In genomic region chr14:31968107-31968810, GRCh38 we compare ENCODE assay signal across 1 cellular context.
TF ChIP-seq lines count a peak whose summit lies in the region.

No MANE protein-coding gene starts in this region.

TF ChIP-seq in SK-N-SH, 30 proteins besides CTCF, POLR2A, EP300 and RAD21 (continued from another document):
- TF ChIP-seq ZBTB33 (IDR thresholded peaks at IDR 0.05; ENCODE audit: borderline replicate concordance, low read depth): no peak
- no peak for TF ChIP-seq NRF1 (IDR thresholded peaks at IDR 0.05; ENCODE audit: low read depth, low read length)
- TF ChIP-seq RCOR1 (IDR thresholded peaks at IDR 0.05; ENCODE audit: low read length): no peak
- no peak for TF ChIP-seq EZH2phosphoT487 (IDR thresholded peaks at IDR 0.05; ENCODE audit: borderline replicate concordance, low read depth)
- TF ChIP-seq CHD2 (IDR thresholded peaks at IDR 0.05; ENCODE audit: low read length, partially characterized antibody): no peak
- no peak for TF ChIP-seq FOXM1 (IDR thresholded peaks at IDR 0.05; ENCODE audit: low read depth)
- no peak for TF ChIP-seq TEAD4 (IDR thresholded peaks at IDR 0.05; ENCODE audit: borderline replicate concordance, insufficient read depth)
- TF ChIP-seq ELF1 (IDR thresholded peaks at IDR 0.05): no peak
- TF ChIP-seq GABPA (IDR thresholded peaks at IDR 0.05; ENCODE audit: low read depth): no peak
- no peak for TF ChIP-seq RFX5 (IDR thresholded peaks at IDR 0.05; ENCODE audit: low read length)
- TF ChIP-seq FOSL2 (IDR thresholded peaks at IDR 0.05; ENCODE audit: borderline replicate concordance, low read depth): no peak
